ENCODE assay signal across 1 cellular context in genomic region chrX:154413142-154413541, GRCh38.
TF ChIP-seq lines count a peak whose summit lies in the region.

No MANE protein-coding gene starts in this region.

TF ChIP-seq in HCT116, 20 proteins besides CTCF, POLR2A, EP300 and RAD21:
- TF ChIP-seq YY1 (IDR thresholded peaks at IDR 0.05; ENCODE audit: extremely low read depth, insufficient replicate concordance, low read depth, low read length) = no peak
- no peak for TF ChIP-seq REST (IDR thresholded peaks at IDR 0.05; ENCODE audit: low read depth)
- no peak for TF ChIP-seq ZBTB33 (IDR thresholded peaks at IDR 0.05; ENCODE audit: extremely low read depth, insufficient replicate concordance, low read length)
- no peak for TF ChIP-seq ELF1 (IDR thresholded peaks at IDR 0.05; ENCODE audit: borderline replicate concordance, low read depth)
- no peak for TF ChIP-seq EGR1 (IDR thresholded peaks at IDR 0.05; ENCODE audit: low read depth)
- TF ChIP-seq SP1 (IDR thresholded peaks at IDR 0.05; ENCODE audit: low read depth) = no peak
- TF ChIP-seq FOSL1 (IDR thresholded peaks at IDR 0.05; ENCODE audit: low read depth) = no peak
- no peak for TF ChIP-seq ATF3 (IDR thresholded peaks at IDR 0.05)
- no peak for TF ChIP-seq CBX3 (IDR thresholded peaks at IDR 0.05; ENCODE audit: low read depth)
- TF ChIP-seq POLR2AphosphoS5 (IDR thresholded peaks at IDR 0.05; ENCODE audit: low read depth, low read length) = no peak
- no peak for TF ChIP-seq ZNF274 (IDR thresholded peaks at IDR 0.05; ENCODE audit: low read depth, low read length)
- no peak for TF ChIP-seq TCF7L2 (IDR thresholded peaks at IDR 0.05; ENCODE audit: borderline replicate concordance, extremely low read depth, insufficient read depth, insufficient read length)
- TF ChIP-seq EZH2phosphoT487 (IDR thresholded peaks at IDR 0.05; ENCODE audit: borderline replicate concordance) = no peak
- TF ChIP-seq EZH2 (IDR thresholded peaks at IDR 0.05) = no peak
- TF ChIP-seq JUND (IDR thresholded peaks at IDR 0.05) = no peak
- no peak for TF ChIP-seq SIN3A (IDR thresholded peaks at IDR 0.05; ENCODE audit: low read depth)
- TF ChIP-seq MAX (IDR thresholded peaks at IDR 0.05) = no peak
- no peak for TF ChIP-seq SRF (IDR thresholded peaks at IDR 0.05; ENCODE audit: low read depth)
- TF ChIP-seq ZFX (IDR thresholded peaks at IDR 0.05) = no peak
